ENCODE assay signal across 1 cellular context in genomic region chr13:110652231-110652730, GRCh38.
TF ChIP-seq lines count a peak whose summit lies in the region.

No MANE protein-coding gene starts in this region.

TF ChIP-seq in GM23338, 12 proteins besides CTCF, POLR2A, EP300 and RAD21 (continued from another document):
- TF ChIP-seq, protein P1, sequence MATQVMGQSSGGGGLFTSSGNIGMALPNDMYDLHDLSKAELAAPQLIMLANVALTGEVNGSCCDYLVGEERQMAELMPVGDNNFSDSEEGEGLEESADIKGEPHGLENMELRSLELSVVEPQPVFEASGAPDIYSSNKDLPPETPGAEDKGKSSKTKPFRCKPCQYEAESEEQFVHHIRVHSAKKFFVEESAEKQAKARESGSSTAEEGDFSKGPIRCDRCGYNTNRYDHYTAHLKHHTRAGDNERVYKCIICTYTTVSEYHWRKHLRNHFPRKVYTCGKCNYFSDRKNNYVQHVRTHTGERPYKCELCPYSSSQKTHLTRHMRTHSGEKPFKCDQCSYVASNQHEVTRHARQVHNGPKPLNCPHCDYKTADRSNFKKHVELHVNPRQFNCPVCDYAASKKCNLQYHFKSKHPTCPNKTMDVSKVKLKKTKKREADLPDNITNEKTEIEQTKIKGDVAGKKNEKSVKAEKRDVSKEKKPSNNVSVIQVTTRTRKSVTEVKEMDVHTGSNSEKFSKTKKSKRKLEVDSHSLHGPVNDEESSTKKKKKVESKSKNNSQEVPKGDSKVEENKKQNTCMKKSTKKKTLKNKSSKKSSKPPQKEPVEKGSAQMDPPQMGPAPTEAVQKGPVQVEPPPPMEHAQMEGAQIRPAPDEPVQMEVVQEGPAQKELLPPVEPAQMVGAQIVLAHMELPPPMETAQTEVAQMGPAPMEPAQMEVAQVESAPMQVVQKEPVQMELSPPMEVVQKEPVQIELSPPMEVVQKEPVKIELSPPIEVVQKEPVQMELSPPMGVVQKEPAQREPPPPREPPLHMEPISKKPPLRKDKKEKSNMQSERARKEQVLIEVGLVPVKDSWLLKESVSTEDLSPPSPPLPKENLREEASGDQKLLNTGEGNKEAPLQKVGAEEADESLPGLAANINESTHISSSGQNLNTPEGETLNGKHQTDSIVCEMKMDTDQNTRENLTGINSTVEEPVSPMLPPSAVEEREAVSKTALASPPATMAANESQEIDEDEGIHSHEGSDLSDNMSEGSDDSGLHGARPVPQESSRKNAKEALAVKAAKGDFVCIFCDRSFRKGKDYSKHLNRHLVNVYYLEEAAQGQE (IDR thresholded peaks at IDR 0.05; ENCODE audit: unreplicated experiment) = no peak
- TF ChIP-seq ETS1 (IDR thresholded peaks at IDR 0.05) (no peak), STAT1 (IDR thresholded peaks at IDR 0.05; ENCODE audit: unreplicated experiment) (no peak), CREB1 (CRISPR knock-in tag; IDR thresholded peaks at IDR 0.05; ENCODE audit: low read depth) (no peak), NANOG (IDR thresholded peaks at IDR 0.05; ENCODE audit: borderline replicate concordance) (no peak), EZH2phosphoT487 (IDR thresholded peaks at IDR 0.05; ENCODE audit: unreplicated experiment) (no peak), EZH2 (IDR thresholded peaks at IDR 0.05; ENCODE audit: low read depth, unreplicated experiment) (no peak)
